In the genomic region with DNA sequence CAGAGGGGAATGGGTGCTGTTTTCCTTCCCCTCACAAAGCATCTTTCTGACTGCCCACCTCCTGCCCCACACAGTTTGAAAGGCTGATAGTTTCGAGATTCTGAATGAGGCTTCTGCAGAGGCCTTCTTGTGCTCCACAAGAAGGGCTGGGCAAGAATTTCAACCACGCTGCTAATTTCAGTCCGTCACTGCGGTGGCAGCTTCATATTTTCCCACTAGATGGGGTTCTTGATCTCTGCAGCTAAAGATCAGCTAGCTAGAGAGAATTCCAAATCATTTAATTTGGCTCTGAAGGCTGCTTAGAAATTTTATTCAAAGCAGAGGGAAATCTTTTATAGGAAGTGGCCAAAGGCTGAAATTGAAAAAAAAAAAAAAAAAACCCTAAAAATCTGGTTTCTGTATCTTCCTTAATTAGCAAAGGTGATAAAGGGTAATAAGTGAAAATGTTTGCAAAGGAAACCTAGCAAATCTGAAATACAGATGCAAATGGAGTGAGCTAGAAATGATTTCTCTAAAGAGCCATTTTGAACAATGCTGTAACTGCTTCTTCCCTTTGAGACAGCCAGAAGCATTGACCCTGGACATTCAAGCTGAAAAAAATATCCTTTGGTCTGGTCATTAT, we compare ENCODE assay signal across 8 cellular contexts. TPM values are rescaled to one million over a fixed set of nuclear protein-coding genes. Genes with fewer than 3 reads are reported as not detected.
A peak's percentile ranks its signal among the peaks of the same experiment; 100 is the strongest.
DNase-seq lines count a peak whose midpoint lies in the region; ATAC-seq and TF ChIP-seq lines count a peak whose summit lies in the region.

No MANE protein-coding gene starts in this region.

- H3K27ac ChIP-seq in RWPE2 (ENCODE audit: poor library complexity, severe bottlenecking): no peak overlapping the region

- H3K4me1 ChIP-seq in RWPE2 (ENCODE audit: insufficient read depth, poor library complexity, severe bottlenecking): no peaks in the 10 kb centered on the region

- TF ChIP-seq CTCF in AG09309 (IDR thresholded peaks at IDR 0.05; ENCODE audit: control insufficient read depth, insufficient read depth, low read depth, low read length, missing control alignments): peak; percentile 72
- TF ChIP-seq CTCF in RWPE2 (IDR thresholded peaks at IDR 0.05; ENCODE audit: poor library complexity, severe bottlenecking): peak; percentile 66
- peak; percentile 67 for TF ChIP-seq CTCF in fibroblast of villous mesenchyme (IDR thresholded peaks at IDR 0.05; ENCODE audit: insufficient read depth, low read depth, low read length)

- H3K27me3 ChIP-seq in RWPE2 (ENCODE audit: insufficient read depth, poor library complexity, severe bottlenecking): peaks cover 5% of the 10 kb centered on the region

- DNase-seq in AG09309 (ENCODE audit: low read depth): peak; percentile 31
- peak; percentile 49 for DNase-seq in HT-29 (ENCODE audit: low spot score)
- no peak for DNase-seq in RWPE2 (ENCODE audit: low spot score)
- peak; percentile 64 for DNase-seq in fibroblast of villous mesenchyme (ENCODE audit: low read depth)
- peak in 46 of 56 donors; percentile 4 to 75 (median 36) for DNase-seq in nucleus accumbens (lab: John Stamatoyannopoulos, UW)
- DNase-seq in cerebellar nuclear complex (lab: John Stamatoyannopoulos, UW): no peak
- no peak for DNase-seq in activated CD8-positive, alpha-beta memory T cell treated with anti-CD3 and anti-CD28 coated beads, Interleukin-2, amount 50 U/mL, for 48 hours

- no peak for ATAC-seq in RWPE2 (ENCODE audit: low read depth)
- ATAC-seq in GM18519 (IDR thresholded peaks at IDR 0.05; ENCODE audit: low FRiP score, unreplicated experiment): no peak

- H3K4me3 ChIP-seq in AG09309 (ENCODE audit: control insufficient read depth, low read depth, low read length) (no peak overlapping the region), RWPE2 (ENCODE audit: severe bottlenecking) (no peak overlapping the region), fibroblast of villous mesenchyme (ENCODE audit: low read depth, low read length) (no peak overlapping the region)

- no peaks in the 10 kb centered on the region for H3K36me3 ChIP-seq in RWPE2 (ENCODE audit: low read depth)

- no peaks in the 10 kb centered on the region for H3K9me3 ChIP-seq in RWPE2 (ENCODE audit: severe bottlenecking)

RNA-seq across cellular contexts. Expression of a gene that starts 38.0 kb away (rescaled TPM):
- not detected in 2 replicates for total RNA-seq in HT-29 (2014; rRNA removed; shearing (Covaris generic))
- total RNA-seq in fibroblast of villous mesenchyme: not detected in 2 replicates

Comparison
In these comparisons a context has a peak if more than half of its experiments do, and no peak if none do; other contexts are left out.
1. DNase-seq: peak in AG09309 (single experiment), HT-29 (single experiment), fibroblast of villous mesenchyme (single experiment) and nucleus accumbens (46 of 56); none in RWPE2 (single experiment), cerebellar nuclear complex (0 of 2) and activated CD8-positive, alpha-beta memory T cell treated with anti-CD3 and anti-CD28 coated beads, Interleukin-2, amount 50 U/mL, for 48 hours (single experiment).
2. Peak in every context shown above with its lines, with median percentiles within 50 percentile points of each other: CTCF ChIP-seq.